Comparison of ENCODE assay signal across 8 cellular contexts in genomic region chr10:77927343-77928256, GRCh38. TPM values are rescaled to one million over a fixed set of nuclear protein-coding genes. Genes with fewer than 3 reads are reported as not detected.
DNase-seq lines count a peak whose midpoint lies in the region; ATAC-seq and TF ChIP-seq lines count a peak whose summit lies in the region.

No MANE protein-coding gene starts in this region.

- H3K4me3 ChIP-seq in GM12865 (ENCODE audit: low read depth, low read length) (peak overlapping the region; percentile 46; the same call in 1 of the 2 replicates), skeletal muscle tissue (ENCODE audit: low read length in 3 of 3) (peak overlapping the region; percentile 49 to 63 (median 57))

- H3K4me3 Mint-ChIP-seq in T-helper 17 cell = peak overlapping the region; percentile 82
- H3K4me3 Mint-ChIP-seq in glutamatergic neuron (ENCODE audit: unreplicated experiment) = peak overlapping the region; percentile 75

- peaks cover 58% of the 10 kb centered on the region for H3K27me3 Mint-ChIP-seq in T-helper 17 cell
- H3K27me3 Mint-ChIP-seq in glutamatergic neuron (ENCODE audit: unreplicated experiment) = peaks cover 7% of the 10 kb centered on the region

- TF ChIP-seq CTCF in GM12865 (IDR thresholded peaks at IDR 0.05; ENCODE audit: insufficient read depth, low read depth, low read length, missing control alignments) (no peak), glutamatergic neuron (IDR thresholded peaks at IDR 0.05; ENCODE audit: partially characterized antibody, unreplicated experiment) (peak; percentile 0)

- H3K9ac ChIP-seq in skeletal muscle tissue (ENCODE audit: low read depth in 1 of 3, low read length in 3 of 3) = peak overlapping the region; percentile 51 to 89 (median 67)

- no peaks in the 10 kb centered on the region for H3K27me3 ChIP-seq in skeletal muscle tissue (ENCODE audit: control insufficient read depth in 3 of 3, insufficient read depth in 3 of 3, low read length in 3 of 3)

- H3K27ac ChIP-seq in skeletal muscle tissue (ENCODE audit: low read depth, low read length) = no peak overlapping the region

- no peak overlapping the region for H3K27ac Mint-ChIP-seq in T-helper 17 cell
- no peak overlapping the region for H3K27ac Mint-ChIP-seq in glutamatergic neuron (ENCODE audit: unreplicated experiment)

- H3K9me3 ChIP-seq in T-helper 17 cell (ENCODE audit: control insufficient read depth, low read length, poor library complexity, severe bottlenecking) (no peaks in the 10 kb centered on the region), skeletal muscle tissue (ENCODE audit: control insufficient read depth in 3 of 3, low read length in 3 of 3) (no peaks in the 10 kb centered on the region)

- H3K36me3 Mint-ChIP-seq in T-helper 17 cell (ENCODE audit: low read depth) = peaks cover 2% of the 10 kb centered on the region
- H3K36me3 Mint-ChIP-seq in glutamatergic neuron (ENCODE audit: unreplicated experiment) = no peaks in the 10 kb centered on the region

- H3K36me3 ChIP-seq in skeletal muscle tissue (ENCODE audit: control insufficient read depth in 3 of 3, insufficient read depth in 3 of 3, low read length in 3 of 3) = no peaks in the 10 kb centered on the region

- peaks cover 21 to 29% (median 28%) of the 10 kb centered on the region in 3 donors for H3K4me1 ChIP-seq in skeletal muscle tissue (ENCODE audit: control insufficient read depth in 3 of 3, insufficient read depth in 3 of 3, low read length in 3 of 3)

- no peaks in the 10 kb centered on the region for H3K9me3 Mint-ChIP-seq in glutamatergic neuron (ENCODE audit: unreplicated experiment)

- DNase-seq in GM12865 (ENCODE audit: low read depth) (no peak), T-helper 17 cell (no peak), glutamatergic neuron (no peak), NCI-H1694 treated with DMSO at 0.1 percent for 48 hours (lab: John Stamatoyannopoulos, UW) (no peak)

- H3K4me1 Mint-ChIP-seq in T-helper 17 cell (peaks cover 11% of the 10 kb centered on the region), glutamatergic neuron (ENCODE audit: low read depth, unreplicated experiment) (peaks cover 13% of the 10 kb centered on the region)

- ATAC-seq in T-helper 17 cell (no peak), GM19035 (IDR thresholded peaks at IDR 0.05; ENCODE audit: unreplicated experiment) (no peak), HG02981 (IDR thresholded peaks at IDR 0.05; ENCODE audit: unreplicated experiment) (no peak), HG02970 (IDR thresholded peaks at IDR 0.05; ENCODE audit: low FRiP score, unreplicated experiment) (no peak)

RNA-seq across cellular contexts. Expression of gene DLG5, which starts 1.0 kb away (rescaled TPM):
- total RNA-seq in T-helper 17 cell = 10 to 100 TPM in 1 of 2 donors, 1 to 10 TPM in 1; 9.7 to 13.1 TPM
- total RNA-seq in glutamatergic neuron (ENCODE audit: unreplicated experiment) = 35.5 TPM
- 14.1 TPM for total RNA-seq in skeletal muscle tissue
